ENCODE assay signal across 29 cellular contexts in genomic region chr13:32851083-32852064, GRCh38.
DNase-seq lines count a peak whose midpoint lies in the region; ATAC-seq, FAIRE-seq and TF ChIP-seq lines count a peak whose summit lies in the region.
"Had no signal": no experiment of that assay in that cellular context is flagged by ENCODE, and none has a peak within 500 bp of the region (broad histone marks: within the 10 kb centered on the region; RNA-seq: fewer than 3 reads in every experiment).

No MANE protein-coding gene starts in this region.

- TF ChIP-seq CTCF in HepG2 (CRISPR knock-in tag; IDR thresholded peaks at IDR 0.05): no peak
- TF ChIP-seq CTCF in right lobe of liver (IDR thresholded peaks at IDR 0.05): no peak
- no peak for TF ChIP-seq CTCF in brain (conservative IDR thresholded peaks at IDR 0.05)
- TF ChIP-seq CTCF in mesothelial cell of epicardium (IDR thresholded peaks at IDR 0.05; ENCODE audit: unreplicated experiment): no peak
- no peak for TF ChIP-seq CTCF in BE2C (IDR thresholded peaks at IDR 0.05; ENCODE audit: low read depth, low read length)
- no peak for TF ChIP-seq CTCF in osteocyte (IDR thresholded peaks at IDR 0.05)

- H3K4me2 ChIP-seq in HepG2 (ENCODE audit: low read depth, low read length): no peak overlapping the region
- H3K4me2 ChIP-seq: GM23338 had no signal

- H3K27me3 ChIP-seq in HepG2 (ENCODE audit: control insufficient read depth in 1 of 2, insufficient read depth in 2 of 2, low read length in 2 of 2): peaks cover 0 to 9% of the 10 kb centered on the region in 2 experiments; a peak in 2 of 5 replicates
- H3K27me3 ChIP-seq in right lobe of liver: no peaks in the 10 kb centered on the region
- H3K27me3 ChIP-seq in BE2C: no peaks in the 10 kb centered on the region
- H3K27me3 ChIP-seq: ascending aorta, pancreas, sigmoid colon, SJSA1 had no signal

- H3K9me3 ChIP-seq in HepG2 (ENCODE audit: low read length) (no peaks in the 10 kb centered on the region), right lobe of liver (no peaks in the 10 kb centered on the region), BE2C (no peaks in the 10 kb centered on the region)
- H3K9me3 ChIP-seq: ascending aorta, pancreas, sigmoid colon, SJSA1 had no signal

- ATAC-seq in HepG2 (no peak), right lobe of liver (no peak), GM18861 (IDR thresholded peaks at IDR 0.05; ENCODE audit: unreplicated experiment) (no peak)
- ATAC-seq: activated CD4-positive, alpha-beta T cell treated with anti-CD3 and anti-CD28 coated beads for 36 hours; activated T-cell treated with anti-CD3 and anti-CD28 coated beads, Interleukin-2, amount 50 U/mL, for 72 hours; GM23338; pancreas had no signal

- H3K4me3 Mint-ChIP-seq in brain: no peak overlapping the region
- no peak overlapping the region for H3K4me3 Mint-ChIP-seq in mesothelial cell of epicardium
- H3K4me3 Mint-ChIP-seq in osteocyte (ENCODE audit: unreplicated experiment): no peak overlapping the region
- H3K4me3 Mint-ChIP-seq: activated CD4-positive, alpha-beta T cell treated with anti-CD3 and anti-CD28 coated beads for 36 hours; activated naive CD4-positive, alpha-beta T cell treated with anti-CD3 and anti-CD28 coated beads, Interleukin-2, amount 10 ng/mL, durations not matched to agents 7 days and 5 days; activated T-cell treated with anti-CD3 and anti-CD28 coated beads, Interleukin-2, amount 50 U/mL, for 72 hours; GM23338; memory B cell; naive B cell; T-helper 1 cell treated with Interleukin-12 subunit alpha and Interleukin-12 subunit beta and Interleukin-4 antibody, amounts not matched to agents 30 μg/mL and 1 μg/mL, for 36 hours had no signal

- H3K36me3 Mint-ChIP-seq in brain: no peaks in the 10 kb centered on the region
- H3K36me3 Mint-ChIP-seq in mesothelial cell of epicardium: no peaks in the 10 kb centered on the region
- no peaks in the 10 kb centered on the region for H3K36me3 Mint-ChIP-seq in osteocyte (ENCODE audit: unreplicated experiment)
- H3K36me3 Mint-ChIP-seq: activated naive CD4-positive, alpha-beta T cell treated with anti-CD3 and anti-CD28 coated beads, Interleukin-2, amount 10 ng/mL, durations not matched to agents 7 days and 5 days; memory B cell; naive B cell had no signal

- TF ChIP-seq EP300 in HepG2 (IDR thresholded peaks at IDR 0.05; ENCODE audit: low read depth in 2 of 2, low read length in 2 of 2) (no peak), HepG2 (CRISPR knock-in tag; IDR thresholded peaks at IDR 0.05; ENCODE audit: borderline replicate concordance) (no peak)

- FAIRE-seq in HepG2 (lab: Jason Lieb, UNC): no peak
- FAIRE-seq: frontal cortex, pancreas had no signal

- no peak overlapping the region for H3K4me3 ChIP-seq in HepG2 (replicated peaks in 1 of 3; ENCODE audit: insufficient read depth in 1 of 3, low read depth in 2 of 3, low read length in 3 of 3)
- H3K4me3 ChIP-seq in right lobe of liver: no peak overlapping the region
- H3K4me3 ChIP-seq in BE2C (ENCODE audit: low read depth, low read length): no peak overlapping the region
- H3K4me3 ChIP-seq: ascending aorta, GM23338, pancreas, sigmoid colon, SJSA1 had no signal

- H3K79me2 ChIP-seq in HepG2 (ENCODE audit: insufficient read depth, low read length): no peaks in the 10 kb centered on the region

- H4K20me1 ChIP-seq in HepG2 (ENCODE audit: insufficient read depth, low read length): no peaks in the 10 kb centered on the region

- no peaks in the 10 kb centered on the region for H3K4me1 ChIP-seq in HepG2 (ENCODE audit: insufficient read depth, low read length)
- no peaks in the 10 kb centered on the region for H3K4me1 ChIP-seq in right lobe of liver
- no peaks in the 10 kb centered on the region; the same call in none of the 2 replicates for H3K4me1 ChIP-seq in BE2C
- H3K4me1 ChIP-seq: ascending aorta, pancreas, sigmoid colon had no signal

- intact Hi-C loops in HepG2 (cut with micrococcal nuclease; ENCODE audit: unreplicated experiment): no loop called here
- intact Hi-C loops in right lobe of liver (cut with DNase I): no loop called here

- WGBS in HepG2 (ENCODE audit: low lambda C conversion rate): 28% methylated on average over 8 of the region's 8 CpGs
- WGBS in right lobe of liver (ENCODE audit: insufficient coverage, low coverage, low lambda C conversion rate, missing lambda C conversion rate): 59% methylated on average over 8 of the region's 8 CpGs

- BruUV-seq in HepG2 (replicated peaks; lab: Mats Ljungman, UMichigan): no TSS peak

- H3K9ac ChIP-seq in HepG2 (ENCODE audit: insufficient read depth, low read depth, low read length): no peak overlapping the region

- no peak for TF ChIP-seq RAD21 in HepG2 (CRISPR knock-in tag; IDR thresholded peaks at IDR 0.05)

- H2AFZ ChIP-seq in HepG2 (ENCODE audit: low read length): no peak overlapping the region

- H3K4me1 Mint-ChIP-seq in brain (peaks cover 50% of the 10 kb centered on the region), mesothelial cell of epicardium (peaks cover 29% of the 10 kb centered on the region), osteocyte (ENCODE audit: unreplicated experiment) (peaks cover 17% of the 10 kb centered on the region)
- H3K4me1 Mint-ChIP-seq: activated naive CD4-positive, alpha-beta T cell treated with anti-CD3 and anti-CD28 coated beads, Interleukin-2, amount 10 ng/mL, durations not matched to agents 7 days and 5 days; memory B cell; naive B cell had no signal

- DNase-seq in HepG2 (ENCODE audit: low spot score): peak; percentile 24
- DNase-seq in right lobe of liver: no peak
- no peak for DNase-seq in mesothelial cell of epicardium (ENCODE audit: low spot score in 2 of 2, unreplicated experiment in 2 of 2)
- DNase-seq in BE2C: no peak
- DNase-seq in osteocyte (ENCODE audit: extremely low spot score, unreplicated experiment): no peak
- no peak for DNase-seq in iPS-NIHi7 (ENCODE audit: extremely low spot score)
- DNase-seq: activated CD4-positive, alpha-beta T cell treated with anti-CD3 and anti-CD28 coated beads for 36 hours; activated naive CD4-positive, alpha-beta T cell treated with anti-CD3 and anti-CD28 coated beads, Interleukin-2, amount 10 ng/mL, durations not matched to agents 7 days and 5 days; activated T-cell treated with anti-CD3 and anti-CD28 coated beads, Interleukin-2, amount 50 U/mL, for 72 hours; Calu3; cerebellar nuclear complex; effector CD4-positive, alpha-beta T cell; erythroblast; naive B cell; NCI-H1436 treated with DMSO at 0.1 percent for 48 hours; NCI-H226; NCI-H748 treated with DMSO at 0.1 percent for 48 hours; pancreas; sigmoid colon had no signal

- peak overlapping the region in 4 of 5 experiments; percentile 25 to 45 (median 32) for H3K27ac Mint-ChIP-seq in brain
- H3K27ac Mint-ChIP-seq in mesothelial cell of epicardium: peak overlapping the region; percentile 3
- no peak overlapping the region for H3K27ac Mint-ChIP-seq in osteocyte (ENCODE audit: unreplicated experiment)
- H3K27ac Mint-ChIP-seq: activated CD4-positive, alpha-beta T cell treated with anti-CD3 and anti-CD28 coated beads for 36 hours; activated naive CD4-positive, alpha-beta T cell treated with anti-CD3 and anti-CD28 coated beads, Interleukin-2, amount 10 ng/mL, durations not matched to agents 7 days and 5 days; activated T-cell treated with anti-CD3 and anti-CD28 coated beads, Interleukin-2, amount 50 U/mL, for 72 hours; GM23338; memory B cell; naive B cell; T-helper 1 cell treated with Interleukin-12 subunit alpha and Interleukin-12 subunit beta and Interleukin-4 antibody, amounts not matched to agents 30 μg/mL and 1 μg/mL, for 36 hours had no signal

- H3K36me3 ChIP-seq in HepG2 (replicated peaks in 1 of 2; ENCODE audit: control insufficient read depth in 1 of 2, insufficient read depth in 2 of 2, low read length in 2 of 2) (no peaks in the 10 kb centered on the region), right lobe of liver (no peaks in the 10 kb centered on the region), BE2C (no peaks in the 10 kb centered on the region)
- H3K36me3 ChIP-seq: ascending aorta, pancreas, sigmoid colon, SJSA1 had no signal

- in situ Hi-C loops in HepG2 (cut with HindIII; ENCODE audit: extremely low pct_ligation_motif_present, low pct_unique_long_range_greater_than_20kb): no loop called here

- POLR2A ChIA-PET in HepG2 (lab: Yijun Ruan, JAX): no interaction called here

- H3K27me3 Mint-ChIP-seq in brain (peaks cover 9% of the 10 kb centered on the region), mesothelial cell of epicardium (ENCODE audit: low read depth) (no peaks in the 10 kb centered on the region), osteocyte (ENCODE audit: unreplicated experiment) (peaks cover 20% of the 10 kb centered on the region)

- H3K27ac ChIP-seq in HepG2 (ENCODE audit: extremely low read length, insufficient read depth, low read length) (no peak overlapping the region), right lobe of liver (no peak overlapping the region)
- H3K27ac ChIP-seq: ascending aorta, C4-2B, HL-60, pancreas, SJSA1 had no signal

- CTCF ChIA-PET in HepG2 (lab: Yijun Ruan, JAX; ENCODE audit: low intra/inter-chr PET ratio, low total read pairs): no interaction called here

- TF ChIP-seq POLR2A in HepG2 (IDR thresholded peaks at IDR 0.05; ENCODE audit: insufficient read depth in 1 of 2, low read depth in 2 of 2, low read length in 2 of 2): no peak
- TF ChIP-seq POLR2A in right lobe of liver (IDR thresholded peaks at IDR 0.05): no peak

- H3K9me3 Mint-ChIP-seq in brain (no peaks in the 10 kb centered on the region), mesothelial cell of epicardium (no peaks in the 10 kb centered on the region), osteocyte (ENCODE audit: unreplicated experiment) (no peaks in the 10 kb centered on the region)
- H3K9me3 Mint-ChIP-seq: activated naive CD4-positive, alpha-beta T cell treated with anti-CD3 and anti-CD28 coated beads, Interleukin-2, amount 10 ng/mL, durations not matched to agents 7 days and 5 days; memory B cell; naive B cell had no signal

TF ChIP-seq in HepG2, 621 proteins besides CTCF, POLR2A, EP300 and RAD21:
- no peak for TF ChIP-seq TBP (CRISPR knock-in tag; IDR thresholded peaks at IDR 0.05)
TF ChIP-seq in HepG2: peak in this region for 0.
